Comparison of ENCODE assay signal across 31 cellular contexts in genomic region chr6:26490576-26490964, GRCh38. TPM values are rescaled to one million over a fixed set of nuclear protein-coding genes. Genes with fewer than 3 reads are reported as not detected.
"Had no signal": no experiment of that assay in that cellular context is flagged by ENCODE, and none has a peak within 500 bp of the region (broad histone marks: within the 10 kb centered on the region; RNA-seq: fewer than 3 reads in every experiment).

No MANE protein-coding gene starts in this region.

- H3K27me3 ChIP-seq: Peyer's patch, SJCRH30 had no signal

- H3K9ac ChIP-seq: KMS-11 had no signal

- DNase-seq: IMR-90; Kasumi-1; MV-4-11; NCI-H1048; NCI-H1105; NCI-H1417; NCI-H146; NCI-H1694 treated with DMSO at 0.1 percent for 48 hours; NCI-H1930; NCI-H2081; NCI-H2107; NCI-H226; NCI-H446; NCI-H510A; NCI-H524 treated with DMSO at 0.1 percent for 48 hours; NCI-H69; NCI-H774; NK-92 treated with Interleukin-12 subunit alpha and Interleukin-12 subunit beta, amount 100 ng/mL, for 24 hours; OCI-M1; PC-9; Peyer's patch; SHP77 treated with DMSO at 0.1 percent for 48 hours; SJCRH30 had no signal

- H2AFZ ChIP-seq: PC-9 had no signal

- H3K4me3 ChIP-seq: K562, PC-9, Peyer's patch, SJCRH30 had no signal

- H3K27ac ChIP-seq: KMS-11, PC-9, SJCRH30 had no signal

- H3K9me3 ChIP-seq: Peyer's patch, SJCRH30 had no signal

- H3K4me2 ChIP-seq: KMS-11, PC-9 had no signal

- ATAC-seq: HepG2, K562, Right ventricle myocardium inferior, SK-N-SH treated with all-trans-retinoic acid at 6 μM for 48 hours had no signal

- H3K36me3 ChIP-seq: Peyer's patch, SJCRH30 had no signal

RNA-seq across cellular contexts. Expression of gene BTN1A1, which starts 9.5 kb away (rescaled TPM):
- total RNA-seq: HepG2, HT1080, IMR-90, MCF 10A, PC-9, Peyer's patch, Right ventricle myocardium inferior, RPMI7951 had no signal
- polyA plus RNA-seq: IMR-90 had no signal
